Comparison of ENCODE assay signal across 14 cellular contexts in genomic region chrX:44621088-44621487, GRCh38.
"Had no signal": no experiment of that assay in that cellular context is flagged by ENCODE, and none has a peak within 500 bp of the region (broad histone marks: within the 10 kb centered on the region; RNA-seq: fewer than 3 reads in every experiment).

No MANE protein-coding gene starts in this region.

- H3K4me1 ChIP-seq: esophagus squamous epithelium, foreskin keratinocyte, suprapubic skin, upper lobe of left lung had no signal

- H3K4me1 Mint-ChIP-seq: activated naive CD8-positive, alpha-beta T cell treated with anti-CD3 and anti-CD28 coated beads, Interleukin-2, amount 50 U/mL, for 24 hours; nephron progenitor cell had no signal

- H3K9me3 Mint-ChIP-seq: activated CD8-positive, alpha-beta T cell treated with anti-CD3 and anti-CD28 coated beads for 36 hours; activated naive CD8-positive, alpha-beta T cell treated with anti-CD3 and anti-CD28 coated beads, Interleukin-2, amount 50 U/mL, for 24 hours had no signal

- H3K27me3 ChIP-seq: esophagus squamous epithelium, foreskin keratinocyte, suprapubic skin, upper lobe of left lung had no signal

- H3K4me3 ChIP-seq: esophagus squamous epithelium, suprapubic skin, upper lobe of left lung had no signal

- H3K27ac Mint-ChIP-seq: activated CD8-positive, alpha-beta T cell treated with anti-CD3 and anti-CD28 coated beads for 36 hours; activated naive CD8-positive, alpha-beta T cell treated with anti-CD3 and anti-CD28 coated beads, Interleukin-2, amount 50 U/mL, for 24 hours; nephron progenitor cell had no signal

- ATAC-seq: activated CD8-positive, alpha-beta T cell treated with anti-CD3 and anti-CD28 coated beads for 36 hours; activated naive CD8-positive, alpha-beta T cell treated with anti-CD3 and anti-CD28 coated beads, Interleukin-2, amount 50 U/mL, for 24 hours; foreskin keratinocyte; left ventricle myocardium superior; stimulated activated naive CD8-positive, alpha-beta T cell treated with anti-CD3 and anti-CD28 coated beads, Interleukin-15, Interleukin-2, amounts not matched to agents 100 U/mL and 50 U/mL, for 24 hours had no signal

- H3K4me3 Mint-ChIP-seq: activated CD8-positive, alpha-beta T cell treated with anti-CD3 and anti-CD28 coated beads for 36 hours; activated naive CD8-positive, alpha-beta T cell treated with anti-CD3 and anti-CD28 coated beads, Interleukin-2, amount 50 U/mL, for 24 hours; nephron progenitor cell had no signal

- H3K27me3 Mint-ChIP-seq: activated CD8-positive, alpha-beta T cell treated with anti-CD3 and anti-CD28 coated beads for 36 hours; activated naive CD8-positive, alpha-beta T cell treated with anti-CD3 and anti-CD28 coated beads, Interleukin-2, amount 50 U/mL, for 24 hours had no signal

- DNase-seq: activated CD8-positive, alpha-beta memory T cell treated with anti-CD3 and anti-CD28 coated beads, Interleukin-2, amount 50 U/mL, for 48 hours; activated CD8-positive, alpha-beta T cell treated with anti-CD3 and anti-CD28 coated beads for 36 hours; activated naive CD4-positive, alpha-beta T cell; activated naive CD8-positive, alpha-beta T cell treated with anti-CD3 and anti-CD28 coated beads, Interleukin-2, amount 50 U/mL, for 24 hours; esophagus squamous epithelium; foreskin keratinocyte; left ventricle myocardium superior; mesendoderm; nephron progenitor cell; stimulated activated CD4-positive, alpha-beta T cell treated with anti-CD3 and anti-CD28 coated beads, Interleukin-2, amount 100 ng/mL, for 48 hours; stimulated activated naive CD8-positive, alpha-beta T cell treated with anti-CD3 and anti-CD28 coated beads, Interleukin-15, Interleukin-2, amounts not matched to agents 100 U/mL and 50 U/mL, for 24 hours; T-helper 9 cell; upper lobe of left lung had no signal

- H3K27ac ChIP-seq: esophagus squamous epithelium, foreskin keratinocyte, suprapubic skin, upper lobe of left lung had no signal

- H3K36me3 ChIP-seq: esophagus squamous epithelium, suprapubic skin, upper lobe of left lung had no signal

- H3K9me3 ChIP-seq: esophagus squamous epithelium, suprapubic skin, upper lobe of left lung had no signal
